In the genomic region with DNA sequence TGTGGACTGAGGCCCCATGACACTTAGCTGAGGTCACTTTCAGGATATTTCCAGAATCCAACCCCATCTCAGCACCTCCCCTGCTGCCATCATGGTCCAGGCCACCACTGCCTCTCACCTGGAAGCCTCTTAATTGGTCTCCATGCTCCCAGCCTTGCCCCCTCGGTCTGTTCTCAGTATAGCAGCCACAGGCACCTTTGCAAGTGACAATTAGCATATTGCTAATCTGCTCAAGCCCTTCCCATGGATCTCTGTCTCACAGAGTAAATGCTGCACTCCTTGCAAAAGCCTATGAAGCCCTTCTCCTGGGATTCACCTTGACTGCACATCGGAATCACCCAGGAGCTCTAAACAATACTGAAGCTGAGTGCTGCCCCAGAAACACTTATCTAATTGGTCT, we compare ENCODE assay signal across 18 cellular contexts.
A peak's percentile ranks its signal among the peaks of the same experiment; 100 is the strongest.
DNase-seq lines count a peak whose midpoint lies in the region; TF ChIP-seq lines count a peak whose summit lies in the region.
"Had no signal": no experiment of that assay in that cellular context is flagged by ENCODE, and none has a peak within 500 bp of the region (broad histone marks: within the 10 kb centered on the region; RNA-seq: fewer than 3 reads in every experiment).

No MANE protein-coding gene starts in this region.

- H3K27ac Mint-ChIP-seq in endodermal cell: no peak overlapping the region
- H3K27ac Mint-ChIP-seq in progenitor cell of endocrine pancreas: no peak overlapping the region
- H3K27ac Mint-ChIP-seq: CD14-positive monocyte; CD4-positive, alpha-beta memory T cell; HFFc6 had no signal

- H3K4me1 Mint-ChIP-seq in endodermal cell: peaks cover 2% of the 10 kb centered on the region
- H3K4me1 Mint-ChIP-seq in progenitor cell of endocrine pancreas (ENCODE audit: low read depth): peaks cover 32% of the 10 kb centered on the region
- H3K4me1 Mint-ChIP-seq: CD14-positive monocyte; CD4-positive, alpha-beta memory T cell had no signal

- H3K9me3 Mint-ChIP-seq in endodermal cell: no peaks in the 10 kb centered on the region
- no peaks in the 10 kb centered on the region for H3K9me3 Mint-ChIP-seq in progenitor cell of endocrine pancreas (ENCODE audit: low read depth)
- H3K9me3 Mint-ChIP-seq: CD4-positive, alpha-beta memory T cell; HFFc6 had no signal

- no peaks in the 10 kb centered on the region for H3K9me3 ChIP-seq in endodermal cell (ENCODE audit: control insufficient read depth, low read length)
- H3K9me3 ChIP-seq: A549, BLaER1 had no signal

- H3K36me3 ChIP-seq in endodermal cell (ENCODE audit: control insufficient read depth, insufficient read depth, low read length): no peaks in the 10 kb centered on the region
- H3K36me3 ChIP-seq: BLaER1 had no signal

- H3K27me3 ChIP-seq in endodermal cell (ENCODE audit: control insufficient read depth, insufficient read depth, low read length, poor library complexity, severe bottlenecking): no peaks in the 10 kb centered on the region
- H3K27me3 ChIP-seq: BLaER1 had no signal

- H3K36me3 Mint-ChIP-seq in endodermal cell (ENCODE audit: low read depth) (no peaks in the 10 kb centered on the region), progenitor cell of endocrine pancreas (ENCODE audit: insufficient read depth) (no peaks in the 10 kb centered on the region)
- H3K36me3 Mint-ChIP-seq: CD14-positive monocyte; CD4-positive, alpha-beta memory T cell had no signal

- TF ChIP-seq CTCF in endodermal cell (conservative IDR thresholded peaks at IDR 0.05): peak; percentile 19
- no peak for TF ChIP-seq CTCF in progenitor cell of endocrine pancreas (IDR thresholded peaks at IDR 0.05; ENCODE audit: unreplicated experiment)

- H3K27ac ChIP-seq in angular gyrus (ENCODE audit: low read depth, low read length): peak overlapping the region; percentile 44
- H3K27ac ChIP-seq in endodermal cell (ENCODE audit: low read depth, low read length): no peak overlapping the region
- H3K27ac ChIP-seq: 22Rv1, BLaER1 had no signal

- no peaks in the 10 kb centered on the region for H3K27me3 Mint-ChIP-seq in endodermal cell (ENCODE audit: insufficient read depth)
- H3K27me3 Mint-ChIP-seq in progenitor cell of endocrine pancreas: peaks cover 4% of the 10 kb centered on the region

- H3K4me1 ChIP-seq in endodermal cell (ENCODE audit: control insufficient read depth, insufficient read depth, low read length): no peaks in the 10 kb centered on the region
- H3K4me1 ChIP-seq: BLaER1 had no signal

- H3K4me3 Mint-ChIP-seq in endodermal cell: no peak overlapping the region
- no peak overlapping the region for H3K4me3 Mint-ChIP-seq in progenitor cell of endocrine pancreas (ENCODE audit: low read depth)
- H3K4me3 Mint-ChIP-seq: CD14-positive monocyte; CD4-positive, alpha-beta memory T cell; HFFc6 had no signal

- DNase-seq in NCI-H748 (lab: John Stamatoyannopoulos, UW; ENCODE audit: unreplicated experiment): peak; percentile 39
- DNase-seq in NCI-H748 treated with DMSO at 0.1 percent for 48 hours (lab: John Stamatoyannopoulos, UW): no peak
- no peak for DNase-seq in endodermal cell
- no peak for DNase-seq in progenitor cell of endocrine pancreas (ENCODE audit: low spot score, unreplicated experiment)
- DNase-seq in COLO668 (lab: John Stamatoyannopoulos, UW; ENCODE audit: unreplicated experiment): no peak
- DNase-seq in NCI-H2029 treated with DMSO at 0.1 percent for 48 hours (lab: John Stamatoyannopoulos, UW): no peak
- DNase-seq: Calu3; CD4-positive, alpha-beta memory T cell; DMS79 treated with DMSO at 0.1 percent for 48 hours; HCEC 1CT; HFFc6; IMR-90 had no signal

- WGBS in endodermal cell (ENCODE audit: insufficient coverage in 1 of 2, insufficient read length in 1 of 2), 2 experiments: 86 to 88% methylated on average over 2 of the region's 2 CpGs

- H3K9ac ChIP-seq in endodermal cell (ENCODE audit: extremely low read depth, low read length, poor library complexity, severe bottlenecking): no peak overlapping the region
- H3K9ac ChIP-seq: BLaER1 had no signal

- H3K4me3 ChIP-seq in endodermal cell (ENCODE audit: low read length): no peak overlapping the region
- H3K4me3 ChIP-seq: A549, BLaER1, GM12878 had no signal
